ENCODE assay signal across 1 cellular context in genomic region chr17:29155235-29155965, GRCh38.
TF ChIP-seq lines count a peak whose summit lies in the region.

No MANE protein-coding gene starts in this region.

TF ChIP-seq in HepG2, 621 proteins besides CTCF, POLR2A, EP300 and RAD21 (continued from another document and continues in another):
- peak; percentile 72; the same call in 1 of the 2 replicates for TF ChIP-seq AHDC1 (CRISPR knock-in tag; IDR thresholded peaks at IDR 0.05; ENCODE audit: borderline replicate concordance)
- peak; percentile 33; the same call in 1 of the 2 replicates for TF ChIP-seq HMGXB3 (CRISPR knock-in tag; IDR thresholded peaks at IDR 0.05; ENCODE audit: borderline replicate concordance)
- TF ChIP-seq ZNF556 (CRISPR knock-in tag; IDR thresholded peaks at IDR 0.05; ENCODE audit: borderline replicate concordance), result no peak; the same call in 1 of the 2 replicates
- TF ChIP-seq JUND (CRISPR knock-in tag; IDR thresholded peaks at IDR 0.05), result peak; percentile 92
- TF ChIP-seq HMGXB4 (CRISPR knock-in tag; IDR thresholded peaks at IDR 0.05; ENCODE audit: borderline replicate concordance in 1 of 2, low read depth in 1 of 2), result 0 out of 4 replicates have a peak, but pooled peaks of 1 of the 2 experiments have one; percentile 34
- peak; percentile 89 for TF ChIP-seq ELF3 (CRISPR knock-in tag; IDR thresholded peaks at IDR 0.05)
- TF ChIP-seq ZUFSP (CRISPR knock-in tag; IDR thresholded peaks at IDR 0.05; ENCODE audit: borderline replicate concordance), result no peak
- 0 out of 2 replicates have a peak, but pooled peaks have one; percentile 7 for TF ChIP-seq ZNF281 (CRISPR knock-in tag; IDR thresholded peaks at IDR 0.05; ENCODE audit: borderline replicate concordance)
- TF ChIP-seq ZNF574 (CRISPR knock-in tag; IDR thresholded peaks at IDR 0.05), result peak; percentile 58
- no peak for TF ChIP-seq CHCHD3 (CRISPR knock-in tag; IDR thresholded peaks at IDR 0.05)
- TF ChIP-seq TP53 (CRISPR knock-in tag; conservative IDR thresholded peaks at IDR 0.05), result no peak
- TF ChIP-seq RBFOX2 (IDR thresholded peaks at IDR 0.05; ENCODE audit: low read depth, low read length), result no peak
- TF ChIP-seq ZNF644 (CRISPR knock-in tag; IDR thresholded peaks at IDR 0.05; ENCODE audit: low read depth), result no peak
- TF ChIP-seq TFAP4 (IDR thresholded peaks at IDR 0.05; ENCODE audit: borderline replicate concordance, low read depth), result peak; percentile 6; the same call in 1 of the 2 replicates
- 0 out of 2 replicates have a peak, but pooled peaks have one; percentile 56 for TF ChIP-seq ZFP37 (CRISPR knock-in tag; IDR thresholded peaks at IDR 0.05; ENCODE audit: borderline replicate concordance)
- TF ChIP-seq ZNF660 (CRISPR knock-in tag; IDR thresholded peaks at IDR 0.05; ENCODE audit: borderline replicate concordance, low read depth), result no peak
- TF ChIP-seq ZFX (CRISPR knock-in tag; IDR thresholded peaks at IDR 0.05; ENCODE audit: low read depth), result peak; percentile 64
- TF ChIP-seq ZNF180 (CRISPR knock-in tag; IDR thresholded peaks at IDR 0.05; ENCODE audit: borderline replicate concordance, low read depth), result no peak
- TF ChIP-seq ZNF75D (CRISPR knock-in tag; IDR thresholded peaks at IDR 0.05; ENCODE audit: borderline replicate concordance), result no peak
- peak; percentile 57; the same call in 1 of the 2 replicates for TF ChIP-seq KDM6A (CRISPR knock-in tag; IDR thresholded peaks at IDR 0.05; ENCODE audit: low read depth)
- TF ChIP-seq ATF3 (CRISPR knock-in tag; IDR thresholded peaks at IDR 0.05), result peak; percentile 76; the same call in 1 of the 2 replicates
- peak; percentile 67; the same call in 1 of the 2 replicates for TF ChIP-seq ZSCAN29 (CRISPR knock-in tag; conservative IDR thresholded peaks at IDR 0.05)
- peak; percentile 68; the same call in 1 of the 2 replicates for TF ChIP-seq NCOR1 (IDR thresholded peaks at IDR 0.05; ENCODE audit: borderline replicate concordance, low read length)
- TF ChIP-seq ATF7 (IDR thresholded peaks at IDR 0.05), result no peak
- peak; percentile 41; the same call in 1 of the 2 replicates for TF ChIP-seq ATF7 (CRISPR knock-in tag; IDR thresholded peaks at IDR 0.05)
- peak; percentile 92 for TF ChIP-seq PATZ1 (CRISPR knock-in tag; IDR thresholded peaks at IDR 0.05)
